ENCODE assay signal across 8 cellular contexts in the genomic region with DNA sequence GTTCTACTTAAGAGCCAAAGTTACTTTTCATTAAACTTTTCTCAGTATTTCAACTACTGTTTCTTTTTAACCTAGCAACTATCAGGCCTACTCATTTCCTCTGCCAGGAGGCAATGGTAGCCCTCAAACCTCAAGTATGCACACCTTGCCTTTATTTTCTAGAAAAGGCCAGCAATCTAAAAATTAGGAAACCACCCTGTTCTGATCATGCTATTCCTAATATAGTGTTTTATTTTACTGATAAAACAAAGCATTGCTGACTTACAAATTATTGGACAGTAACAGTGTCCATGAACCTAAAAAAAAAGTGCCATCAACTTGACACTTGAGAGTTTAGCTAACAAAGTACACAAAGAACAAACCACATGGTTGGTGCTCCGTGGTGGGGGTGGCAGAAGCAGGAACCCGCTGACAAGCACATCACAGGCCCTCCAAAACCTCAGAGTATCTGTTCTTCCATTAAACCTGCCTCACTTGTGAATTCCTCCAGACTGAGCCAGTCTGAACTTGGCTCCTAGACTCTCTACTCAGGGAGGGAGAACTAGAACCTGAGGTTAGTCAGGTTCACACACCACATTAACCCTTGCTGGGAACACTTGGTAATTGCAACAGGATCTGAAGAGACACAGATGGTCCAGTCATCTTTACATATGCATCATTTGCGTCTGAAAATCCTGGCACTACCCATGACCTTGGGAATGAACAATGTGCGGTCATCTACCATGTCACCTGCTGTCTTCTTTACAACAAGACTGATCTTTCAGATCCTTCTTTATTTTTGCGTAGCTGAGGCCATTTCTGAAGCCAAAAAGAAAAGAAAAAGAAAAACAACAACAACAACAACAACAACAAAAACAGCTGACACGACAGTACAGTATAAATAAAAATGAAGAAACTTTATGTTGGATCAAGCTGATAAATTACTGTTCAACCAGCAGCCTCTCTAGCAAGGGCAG. TPM values are rescaled to one million over a fixed set of nuclear protein-coding genes. Genes with fewer than 3 reads are reported as not detected.
DNase-seq lines count a peak whose midpoint lies in the region; ATAC-seq and TF ChIP-seq lines count a peak whose summit lies in the region.

No MANE protein-coding gene starts in this region.

- peak; percentile 32 for ATAC-seq in HG02610 (IDR thresholded peaks at IDR 0.05; ENCODE audit: unreplicated experiment)

- no peak for TF ChIP-seq EP300 in esophagus muscularis mucosa (IDR thresholded peaks at IDR 0.05)

- H3K4me2 ChIP-seq in trophoblast cell (ENCODE audit: low read length), result no peak overlapping the region

- no peak overlapping the region for H4K12ac ChIP-seq in trophoblast cell (ENCODE audit: low read depth, low read length)

- intact Hi-C loops in esophagus muscularis mucosa (cut with DNase I), result no loop called here

- no peak overlapping the region for H3K9ac ChIP-seq in trophoblast cell (ENCODE audit: low read length)

- no peak overlapping the region for H2BK12ac ChIP-seq in trophoblast cell (ENCODE audit: low read length)

- H3K4me3 ChIP-seq in cardiac fibroblast (replicated peaks in 1 of 2; ENCODE audit: low read depth in 2 of 2, low read length in 2 of 2) (no peak overlapping the region), trophoblast cell (ENCODE audit: low read depth, low read length) (no peak overlapping the region), esophagus muscularis mucosa (no peak overlapping the region), coronary artery (no peak overlapping the region)

- H3K4me1 ChIP-seq in trophoblast cell (ENCODE audit: control insufficient read depth in 1 of 2, insufficient read depth in 2 of 2, low read length in 2 of 2) (peaks cover 20 to 27% of the 10 kb centered on the region in 2 experiments), esophagus muscularis mucosa (peaks cover 31 to 57% (median 54%) of the 10 kb centered on the region in 4 donors)

- H3K23ac ChIP-seq in trophoblast cell (ENCODE audit: low read length), result no peak overlapping the region

- no peak overlapping the region for H4K8ac ChIP-seq in trophoblast cell (ENCODE audit: low read depth, low read length)

- TF ChIP-seq POLR2A in esophagus muscularis mucosa (IDR thresholded peaks at IDR 0.05; ENCODE audit: low read depth), result no peak

- no peak overlapping the region for H4K91ac ChIP-seq in trophoblast cell (ENCODE audit: low read depth, low read length)

- H3K9me3 ChIP-seq in trophoblast cell (ENCODE audit: insufficient read depth, low read depth, low read length) (no peaks in the 10 kb centered on the region), esophagus muscularis mucosa (no peaks in the 10 kb centered on the region)

- H3K79me1 ChIP-seq in trophoblast cell (ENCODE audit: low read length), result no peaks in the 10 kb centered on the region

- H3K27ac ChIP-seq in trophoblast cell (ENCODE audit: low read depth, low read length) (no peak overlapping the region), esophagus muscularis mucosa (replicated peaks in 1 of 4) (peak overlapping the region in 2 of 4 donors; percentile 31 to 61), coronary artery (no peak overlapping the region)

- H3K36me3 ChIP-seq in trophoblast cell (ENCODE audit: control insufficient read depth in 1 of 2, insufficient read depth in 2 of 2, low read length in 2 of 2) (peaks cover 0 to 2% of the 10 kb centered on the region in 2 experiments), esophagus muscularis mucosa (no peaks in the 10 kb centered on the region)

- DNase-seq in COLO668 (lab: John Stamatoyannopoulos, UW; ENCODE audit: unreplicated experiment), result peak; percentile 15
- peak; percentile 22 to 75 (median 42) for DNase-seq in T-helper 1 cell
- DNase-seq in cardiac fibroblast (ENCODE audit: low read depth in 2 of 2), result peak; percentile 66 to 73
- no peak for DNase-seq in trophoblast cell
- no peak for DNase-seq in esophagus muscularis mucosa (ENCODE audit: extremely low spot score)
- no peak for DNase-seq in coronary artery (ENCODE audit: low spot score)
- no peak for DNase-seq in NCI-H2081 (lab: John Stamatoyannopoulos, UW)

- H2BK5ac ChIP-seq in trophoblast cell (ENCODE audit: low read depth, low read length, poor library complexity), result no peak overlapping the region

- peak overlapping the region; percentile 38 for H3K4ac ChIP-seq in trophoblast cell (ENCODE audit: low read depth, low read length)

- no peak overlapping the region for H2AK5ac ChIP-seq in trophoblast cell (ENCODE audit: low read length)

- H3K14ac ChIP-seq in trophoblast cell (ENCODE audit: low read length), result no peak overlapping the region

- H2BK120ac ChIP-seq in trophoblast cell (ENCODE audit: insufficient read depth, low read length, poor library complexity), result no peak overlapping the region

- H3K18ac ChIP-seq in trophoblast cell (ENCODE audit: low read length), result no peak overlapping the region

- peaks cover 12% of the 10 kb centered on the region for H3K79me2 ChIP-seq in trophoblast cell (ENCODE audit: control insufficient read depth, insufficient read depth, low read length, poor library complexity)

- no peak overlapping the region for H2AFZ ChIP-seq in trophoblast cell (ENCODE audit: insufficient read depth, low read length, poor library complexity)

- H3K27me3 ChIP-seq in trophoblast cell (ENCODE audit: insufficient read depth, low read length), result no peaks in the 10 kb centered on the region
- no peaks in the 10 kb centered on the region for H3K27me3 ChIP-seq in esophagus muscularis mucosa

- WGBS in trophoblast cell (ENCODE audit: extremely low coverage, insufficient coverage, insufficient read length), result no CpG with 5 or more reads among the region's 6 CpGs
- 83% methylated on average over 6 of the region's 6 CpGs for WGBS in esophagus muscularis mucosa

- TF ChIP-seq CTCF in cardiac fibroblast (IDR thresholded peaks at IDR 0.05; ENCODE audit: low read depth, low read length), result no peak
- TF ChIP-seq CTCF in esophagus muscularis mucosa (IDR thresholded peaks at IDR 0.05), result no peak
- no peak for TF ChIP-seq CTCF in coronary artery (IDR thresholded peaks at IDR 0.05)

RNA-seq across cellular contexts. Expression of gene PIP4K2A, which starts 31.9 kb away (rescaled TPM):
- 94.7 and 97.3 TPM in 2 replicates for polyA plus RNA-seq in trophoblast cell (2013)
- 10 to 100 TPM; 26.2 to 34.3 (median 32.5) TPM for total RNA-seq in esophagus muscularis mucosa

Comparison
In these comparisons a context has a peak if more than half of its experiments do, and no peak if none do; other contexts are left out.
1. DNase-seq: peak in COLO668 (single experiment), T-helper 1 cell (5 of 5) and cardiac fibroblast (2 of 2); none in trophoblast cell (0 of 2), esophagus muscularis mucosa (single experiment), coronary artery (single experiment) and NCI-H2081 (0 of 2).